In genomic region chr11:14852571-14853177, GRCh38 we compare ENCODE assay signal across 19 cellular contexts. TPM values are rescaled to one million over a fixed set of nuclear protein-coding genes. Genes with fewer than 3 reads are reported as not detected.
DNase-seq lines count a peak whose midpoint lies in the region; ATAC-seq and TF ChIP-seq lines count a peak whose summit lies in the region.
"Had no signal": no experiment of that assay in that cellular context is flagged by ENCODE, and none has a peak within 500 bp of the region (broad histone marks: within the 10 kb centered on the region; RNA-seq: fewer than 3 reads in every experiment).

No MANE protein-coding gene starts in this region.

- peaks cover 16% of the 10 kb centered on the region for H3K9me3 Mint-ChIP-seq in Caco-2 (ENCODE audit: unreplicated experiment)
- peaks cover 14% of the 10 kb centered on the region for H3K9me3 Mint-ChIP-seq in endodermal cell

- DNase-seq in NCI-H2107 treated with DMSO at 0.1 percent for 48 hours (lab: John Stamatoyannopoulos, UW; ENCODE audit: unreplicated experiment) = peak; percentile 13
- DNase-seq in NCI-H2107 (lab: John Stamatoyannopoulos, UW) = no peak
- DNase-seq in Caco-2 = peak in 1 of 2 experiments; percentile 53
- no peak for DNase-seq in Panc1 (ENCODE audit: low read depth, low spot score)
- no peak for DNase-seq in endodermal cell
- DNase-seq in adrenal gland = no peak
- DNase-seq: activated CD8-positive, alpha-beta memory T cell treated with anti-CD3 and anti-CD28 coated beads for 24 hours; activated effector memory CD4-positive, alpha-beta T cell treated with Interleukin-2 at 50 U/mL for 16 hours; left colon; NCI-H1436; NCI-H2227 treated with DMSO at 0.1 percent for 48 hours; NK-92 treated with Interleukin-12 subunit alpha and Interleukin-12 subunit beta, amount 100 ng/mL, for 24 hours; RPMI8226; stimulated activated CD4-positive, alpha-beta T cell treated with anti-CD3 and anti-CD28 coated beads, Interleukin-12 subunit alpha, Interleukin-12 subunit beta, amount 100 ng/mL, for 4 hours; thyroid gland had no signal

- H3K27ac ChIP-seq in Panc1 (ENCODE audit: low read length) = peak overlapping the region; percentile 55; the same call in 1 of the 2 replicates
- H3K27ac ChIP-seq in endodermal cell (ENCODE audit: low read depth, low read length) = no peak overlapping the region
- no peak overlapping the region for H3K27ac ChIP-seq in adrenal gland
- H3K27ac ChIP-seq: 22Rv1, coronary artery, thyroid gland had no signal

- ATAC-seq in Panc1 = no peak
- no peak for ATAC-seq in HG03439 (IDR thresholded peaks at IDR 0.05; ENCODE audit: unreplicated experiment)
- no peak for ATAC-seq in HG03520 (IDR thresholded peaks at IDR 0.05; ENCODE audit: unreplicated experiment)
- ATAC-seq: left colon had no signal

- H3K27ac Mint-ChIP-seq in Caco-2 (ENCODE audit: unreplicated experiment) = peak overlapping the region; percentile 40
- H3K27ac Mint-ChIP-seq in endodermal cell = peak overlapping the region; percentile 22

- POLR2A ChIA-PET in Caco-2 (lab: Charles Lee) (no interaction called here), Panc1 (lab: Charles Lee) (no interaction called here)

- intact Hi-C loops in Caco-2 (cut with micrococcal nuclease; ENCODE audit: unreplicated experiment) (loop anchor here (5.0 kb wide), 1 partner anchor 35 kb away; no protein-coding TSS in a partner anchor), Panc1 (cut with micrococcal nuclease; ENCODE audit: unreplicated experiment) (no loop called here), adrenal gland (cut with DNase I) (no loop called here)

- in situ Hi-C loops in Panc1 (cut with HindIII; ENCODE audit: low pct_unique_long_range_greater_than_20kb, low sequenced_read_pairs) = no loop called here

- CTCF ChIA-PET in Caco-2 (lab: Charles Lee) (no interaction called here), Panc1 (lab: Charles Lee) (no interaction called here)

- no TSS peak for BruUV-seq in Caco-2 (replicated peaks; lab: Mats Ljungman, UMichigan)
- no TSS peak for BruUV-seq in Panc1 (replicated peaks; lab: Mats Ljungman, UMichigan)

- no peak overlapping the region for H3K4me3 ChIP-seq in Caco-2 (ENCODE audit: low read depth, low read length)
- H3K4me3 ChIP-seq in Panc1 (ENCODE audit: low read depth in 2 of 2, low read length in 2 of 2) = no peak overlapping the region
- no peak overlapping the region for H3K4me3 ChIP-seq in endodermal cell (ENCODE audit: low read length)
- no peak overlapping the region for H3K4me3 ChIP-seq in adrenal gland
- H3K4me3 ChIP-seq: coronary artery, thyroid gland had no signal

- no peaks in the 10 kb centered on the region for H3K36me3 ChIP-seq in Caco-2 (ENCODE audit: control insufficient read depth, insufficient read depth, low read length)
- no peaks in the 10 kb centered on the region for H3K36me3 ChIP-seq in Panc1 (ENCODE audit: control insufficient read depth, insufficient read depth, low read length)
- H3K36me3 ChIP-seq in endodermal cell (ENCODE audit: control insufficient read depth, insufficient read depth, low read length) = no peaks in the 10 kb centered on the region
- no peaks in the 10 kb centered on the region for H3K36me3 ChIP-seq in adrenal gland (replicated peaks in 1 of 2)
- H3K36me3 ChIP-seq: thyroid gland had no signal

- H3K4me1 Mint-ChIP-seq in Caco-2 (ENCODE audit: low read depth, unreplicated experiment) (peaks cover 11% of the 10 kb centered on the region), endodermal cell (no peaks in the 10 kb centered on the region)

- H3K4me3 Mint-ChIP-seq in Caco-2 (ENCODE audit: unreplicated experiment) (no peak overlapping the region), endodermal cell (no peak overlapping the region)

- no peaks in the 10 kb centered on the region for H3K27me3 ChIP-seq in Caco-2 (replicated peaks; ENCODE audit: control insufficient read depth, insufficient read depth, low read length)
- no peaks in the 10 kb centered on the region for H3K27me3 ChIP-seq in Panc1 (ENCODE audit: control insufficient read depth, insufficient read depth, low read length)
- no peaks in the 10 kb centered on the region for H3K27me3 ChIP-seq in endodermal cell (ENCODE audit: control insufficient read depth, insufficient read depth, low read length, poor library complexity, severe bottlenecking)
- no peaks in the 10 kb centered on the region for H3K27me3 ChIP-seq in adrenal gland
- H3K27me3 ChIP-seq: thyroid gland had no signal

- no peak for TF ChIP-seq POLR2A in adrenal gland (IDR thresholded peaks at IDR 0.05)

- no peak overlapping the region for H3K9ac ChIP-seq in endodermal cell (ENCODE audit: extremely low read depth, low read length, poor library complexity, severe bottlenecking)

- WGBS in endodermal cell (ENCODE audit: insufficient coverage in 1 of 2, insufficient read length in 1 of 2), 2 experiments = 89 to 91% methylated on average over 4 of the region's 4 CpGs
- 87 to 95% (median 93%) methylated on average over 4 of the region's 4 CpGs for WGBS in adrenal gland, 4 donors

- H3K27me3 Mint-ChIP-seq in Caco-2 (ENCODE audit: insufficient read depth, unreplicated experiment) (no peaks in the 10 kb centered on the region), endodermal cell (ENCODE audit: insufficient read depth) (no peaks in the 10 kb centered on the region)

- H3K36me3 Mint-ChIP-seq in Caco-2 (ENCODE audit: insufficient read depth, unreplicated experiment) = no peaks in the 10 kb centered on the region
- no peaks in the 10 kb centered on the region for H3K36me3 Mint-ChIP-seq in endodermal cell (ENCODE audit: low read depth)

- H3K4me1 ChIP-seq in Caco-2 (no peaks in the 10 kb centered on the region), Panc1 (ENCODE audit: control insufficient read depth, insufficient read depth, low read length) (no peaks in the 10 kb centered on the region), endodermal cell (ENCODE audit: control insufficient read depth, insufficient read depth, low read length) (no peaks in the 10 kb centered on the region), adrenal gland (replicated peaks in 1 of 2) (no peaks in the 10 kb centered on the region)
- H3K4me1 ChIP-seq: thyroid gland had no signal

- TF ChIP-seq CTCF in Caco-2 (IDR thresholded peaks at IDR 0.05; ENCODE audit: insufficient read depth in 1 of 2, low read depth in 1 of 2, low read length in 1 of 2, severe bottlenecking in 1 of 2, unreplicated experiment in 1 of 2) (no peak), Panc1 (IDR thresholded peaks at IDR 0.05) (no peak), endodermal cell (conservative IDR thresholded peaks at IDR 0.05) (no peak), adrenal gland (IDR thresholded peaks at IDR 0.05) (no peak)

- H3K9me3 ChIP-seq in Caco-2 (peaks cover 4% of the 10 kb centered on the region; the same call in 1 of the 2 replicates), Panc1 (ENCODE audit: control insufficient read depth, insufficient read depth, low read depth, low read length) (no peaks in the 10 kb centered on the region), endodermal cell (ENCODE audit: control insufficient read depth, low read length) (peaks cover 14% of the 10 kb centered on the region), adrenal gland (replicated peaks in 1 of 3) (no peaks in the 10 kb centered on the region)
- H3K9me3 ChIP-seq: thyroid gland had no signal

RNA-seq across cellular contexts. Expression of gene CYP2R1, which starts 39.4 kb away (rescaled TPM):
- 33.0 and 34.5 TPM in 2 replicates for total RNA-seq in Caco-2 (2022)
- 11.2 TPM for total RNA-seq in Panc1 (2021; ENCODE audit: unreplicated experiment)
- polyA plus RNA-seq in Panc1 (2012; ENCODE audit: insufficient read length) = 8.5 TPM
- total RNA-seq in endodermal cell = 10 to 100 TPM; 10.4 to 12.4 TPM
- 19.4 TPM for polyA plus RNA-seq in endodermal cell (2013, experiment 1 of 2)
- polyA plus RNA-seq in endodermal cell (2013, experiment 2 of 2) = 19.8 TPM
- total RNA-seq in adrenal gland = 10 to 100 TPM in 1 of 8 donors, 1 to 10 TPM in 7; 5.7 to 17.9 (median 7.9) TPM
- 10 to 100 TPM; 17.0 to 58.5 (median 19.9) TPM for polyA plus RNA-seq in adrenal gland
